ENCODE assay signal across 10 cellular contexts in genomic region chr16:89407282-89407924, GRCh38.
DNase-seq lines count a peak whose midpoint lies in the region; ATAC-seq and TF ChIP-seq lines count a peak whose summit lies in the region.
"Had no signal": no experiment of that assay in that cellular context is flagged by ENCODE, and none has a peak within 500 bp of the region (broad histone marks: within the 10 kb centered on the region; RNA-seq: fewer than 3 reads in every experiment).

No MANE protein-coding gene starts in this region.

- intact Hi-C loops in Caco-2 (cut with micrococcal nuclease; ENCODE audit: unreplicated experiment) (loop anchor here (5.0 to 10.0 kb wide), 2 partner anchors 70 to 97 kb away; partner anchors contain the start of gene SPG7), natural killer cell (cut with micrococcal nuclease) (loop anchor here (5.0 kb wide), 2 partner anchors 35 to 80 kb away; no protein-coding TSS in a partner anchor)

- POLR2A ChIA-PET in Caco-2 (lab: Charles Lee): interaction anchor here (0.5 to 0.9 kb wide), 2 partner anchors 25 to 84 kb away, joined by 3 to 7 read pairs; no protein-coding TSS in a partner anchor

- CTCF ChIA-PET in Caco-2 (lab: Charles Lee): interaction anchor here (0.7 kb wide), 1 partner anchor 319 kb away, joined by 3 read pairs; no protein-coding TSS in a partner anchor

- ATAC-seq in activated naive CD4-positive, alpha-beta T cell treated with anti-CD3 and anti-CD28 coated beads, Interleukin-2, amount 50 U/mL, for 72 hours: peak in 1 of 2 donors; percentile 11
- ATAC-seq in natural killer cell (no peak), GM21360 (IDR thresholded peaks at IDR 0.05; ENCODE audit: unreplicated experiment) (no peak), HG03139 (IDR thresholded peaks at IDR 0.05; ENCODE audit: unreplicated experiment) (no peak), GM18909 (IDR thresholded peaks at IDR 0.05; ENCODE audit: poor library complexity, unreplicated experiment) (no peak)

- H3K36me3 Mint-ChIP-seq in Caco-2 (ENCODE audit: insufficient read depth, unreplicated experiment) (peaks cover 87% of the 10 kb centered on the region), natural killer cell (no peaks in the 10 kb centered on the region)
- H3K36me3 Mint-ChIP-seq in activated naive CD4-positive, alpha-beta T cell treated with anti-CD3 and anti-CD28 coated beads, Interleukin-2, amount 50 U/mL, for 72 hours: no peaks in the 10 kb centered on the region

- no peak overlapping the region for H3K4me3 ChIP-seq in Caco-2 (ENCODE audit: low read depth, low read length)
- no peak overlapping the region for H3K4me3 ChIP-seq in Jurkat, Clone E6-1 (ENCODE audit: low read length)

- no peaks in the 10 kb centered on the region for H3K9me3 ChIP-seq in Caco-2

- H3K4me3 Mint-ChIP-seq in Caco-2 (ENCODE audit: unreplicated experiment): peak overlapping the region; percentile 59
- peak overlapping the region; percentile 79 for H3K4me3 Mint-ChIP-seq in natural killer cell

- H3K27ac Mint-ChIP-seq in Caco-2 (ENCODE audit: unreplicated experiment) (peak overlapping the region; percentile 81), natural killer cell (peak overlapping the region; percentile 73 to 82)
- H3K27ac Mint-ChIP-seq in activated naive CD4-positive, alpha-beta T cell treated with anti-CD3 and anti-CD28 coated beads, Interleukin-2, amount 50 U/mL, for 72 hours: peak overlapping the region; percentile 88 to 90

- H3K4me1 Mint-ChIP-seq in Caco-2 (ENCODE audit: low read depth, unreplicated experiment) (peaks cover 72% of the 10 kb centered on the region), natural killer cell (peaks cover 83 to 84% of the 10 kb centered on the region in 2 donors)

- H3K27me3 Mint-ChIP-seq in Caco-2 (ENCODE audit: insufficient read depth, unreplicated experiment) (no peaks in the 10 kb centered on the region), natural killer cell (ENCODE audit: low read depth in 2 of 2) (no peaks in the 10 kb centered on the region)

- H3K27me3 ChIP-seq in Caco-2 (replicated peaks; ENCODE audit: control insufficient read depth, insufficient read depth, low read length): no peaks in the 10 kb centered on the region

- DNase-seq in Caco-2: no peak
- peak; percentile 47 for DNase-seq in Jurkat, Clone E6-1 (ENCODE audit: low read depth, low spot score)
- no peak for DNase-seq in activated naive CD4-positive, alpha-beta T cell treated with anti-CD3 and anti-CD28 coated beads, Interleukin-2, amount 50 U/mL, for 72 hours (ENCODE audit: low spot score in 2 of 2)
- no peak for DNase-seq in natural killer cell
- DNase-seq in NCI-H1417 (lab: John Stamatoyannopoulos, UW): no peak
- DNase-seq: NCI-H1694; NK-92 treated with Interleukin-12 subunit alpha and Interleukin-12 subunit beta, amount 100 ng/mL, for 24 hours had no signal

- TF ChIP-seq CTCF in Caco-2 (IDR thresholded peaks at IDR 0.05; ENCODE audit: insufficient read depth in 1 of 2, low read depth in 1 of 2, low read length in 1 of 2, severe bottlenecking in 1 of 2, unreplicated experiment in 1 of 2): no peak
- no peak for TF ChIP-seq CTCF in natural killer cell (IDR thresholded peaks at IDR 0.05)

- no peaks in the 10 kb centered on the region for H3K36me3 ChIP-seq in Caco-2 (ENCODE audit: control insufficient read depth, insufficient read depth, low read length)

- peaks cover 77% of the 10 kb centered on the region for H3K4me1 ChIP-seq in Caco-2

- no TSS peak for BruUV-seq in Caco-2 (replicated peaks; lab: Mats Ljungman, UMichigan)

- H3K9me3 Mint-ChIP-seq in Caco-2 (ENCODE audit: unreplicated experiment): no peaks in the 10 kb centered on the region
- no peaks in the 10 kb centered on the region for H3K9me3 Mint-ChIP-seq in activated naive CD4-positive, alpha-beta T cell treated with anti-CD3 and anti-CD28 coated beads, Interleukin-2, amount 50 U/mL, for 72 hours
- H3K9me3 Mint-ChIP-seq in natural killer cell: no peaks in the 10 kb centered on the region
